ENCODE assay signal across 1 cellular context in the genomic region with DNA sequence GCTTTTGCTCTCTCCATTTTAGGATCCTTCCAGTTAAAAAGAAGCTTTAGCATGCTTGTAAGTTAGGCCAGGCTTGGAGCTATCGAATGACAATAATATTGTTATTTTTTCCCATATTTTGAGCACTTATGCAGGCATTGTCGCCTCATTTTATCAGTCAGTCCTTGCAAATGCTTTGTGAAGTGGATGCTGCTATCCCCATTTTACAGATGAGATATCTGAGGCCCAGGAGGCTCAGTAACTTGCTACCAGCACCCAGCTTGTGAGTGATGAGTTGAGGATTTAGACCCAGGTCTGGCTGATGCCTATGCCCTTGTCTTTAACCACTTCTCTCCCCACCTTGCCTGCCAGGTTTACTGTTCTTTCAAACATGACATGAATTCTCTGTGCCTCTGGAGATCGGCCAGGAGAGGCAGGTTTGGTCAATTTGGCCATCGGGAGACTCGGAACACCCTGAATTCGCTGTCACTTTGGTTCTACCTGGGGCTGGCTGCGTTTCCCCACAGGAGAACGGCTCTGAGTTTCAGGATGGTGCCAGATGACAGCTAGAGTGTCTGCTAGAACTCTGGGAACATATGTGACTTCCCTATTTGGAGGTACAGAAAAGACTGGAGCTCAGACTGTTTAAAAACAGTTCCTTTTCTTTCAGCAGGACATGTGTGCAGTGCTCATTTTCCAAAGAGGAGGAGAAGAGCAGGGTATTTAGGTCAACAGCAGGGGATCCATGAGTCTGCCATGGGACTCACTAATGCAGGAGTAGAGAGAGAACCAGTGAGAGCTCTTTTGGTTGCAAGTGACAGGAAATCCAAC.
TF ChIP-seq lines count a peak whose summit lies in the region.

No MANE protein-coding gene starts in this region.

TF ChIP-seq in K562, 482 proteins besides CTCF, POLR2A, EP300 and RAD21:
- TF ChIP-seq TGIF2 (CRISPR knock-in tag; IDR thresholded peaks at IDR 0.05) (no peak), BCOR (IDR thresholded peaks at IDR 0.05) (peak; percentile 60; the same call in 1 of the 2 replicates), ZNF445 (CRISPR knock-in tag; IDR thresholded peaks at IDR 0.05; ENCODE audit: low read depth) (no peak), SPI1 (IDR thresholded peaks at IDR 0.05; ENCODE audit: borderline replicate concordance, low read depth, low read length) (peak; percentile 68), GATAD2A (IDR thresholded peaks at IDR 0.05) (no peak), HMG20B (CRISPR knock-in tag; IDR thresholded peaks at IDR 0.05) (no peak), RBM25 (IDR thresholded peaks at IDR 0.05; ENCODE audit: low read depth, low read length, severe bottlenecking) (peak; percentile 34)
TF ChIP-seq in K562: peak in this region for 3.
